ENCODE assay signal across 19 cellular contexts in genomic region chr10:48232717-48233447, GRCh38. TPM values are rescaled to one million over a fixed set of nuclear protein-coding genes. Genes with fewer than 3 reads are reported as not detected.
"Had no signal": no experiment of that assay in that cellular context is flagged by ENCODE, and none has a peak within 500 bp of the region (broad histone marks: within the 10 kb centered on the region; RNA-seq: fewer than 3 reads in every experiment).

No MANE protein-coding gene starts in this region.

- H3K36me3 Mint-ChIP-seq: naive thymus-derived CD8-positive, alpha-beta T cell; type B pancreatic cell had no signal

- H3K27me3 ChIP-seq: esophagus squamous epithelium, sigmoid colon, thyroid gland, uterus had no signal

- DNase-seq: esophagus squamous epithelium; foreskin fibroblast; left colon; mammary epithelial cell; mucosa of descending colon; naive thymus-derived CD8-positive, alpha-beta T cell; sigmoid colon; stimulated activated CD4-positive, alpha-beta T cell treated with anti-CD3 and anti-CD28 coated beads, Interleukin-2, amount 100 ng/mL, for 48 hours; stimulated activated naive CD8-positive, alpha-beta T cell treated with anti-CD3 and anti-CD28 coated beads, Interleukin-15, Interleukin-2, amounts not matched to agents 100 U/mL and 50 U/mL, for 24 hours; thyroid gland; uterus had no signal

- H3K27me3 Mint-ChIP-seq: type B pancreatic cell had no signal

- H3K27ac Mint-ChIP-seq: dendritic cell treated with granulocyte-macrophage colony-stimulating factor and Interleukin-4, amounts not matched to agents 40 ng/mL and 50 ng/mL, for 4 days; type B pancreatic cell had no signal

- H3K9me3 Mint-ChIP-seq: dendritic cell treated with granulocyte-macrophage colony-stimulating factor and Interleukin-4, amounts not matched to agents 40 ng/mL and 50 ng/mL, for 4 days; naive thymus-derived CD8-positive, alpha-beta T cell; type B pancreatic cell had no signal

- H3K4me3 Mint-ChIP-seq: dendritic cell treated with granulocyte-macrophage colony-stimulating factor and Interleukin-4, amounts not matched to agents 40 ng/mL and 50 ng/mL, for 4 days; naive thymus-derived CD8-positive, alpha-beta T cell; type B pancreatic cell had no signal

- H3K9me3 ChIP-seq: esophagus squamous epithelium, gastroesophageal sphincter, mucosa of descending colon, neutrophil, sigmoid colon, suprapubic skin, thyroid gland, uterus had no signal

- H3K36me3 ChIP-seq: esophagus squamous epithelium, gastroesophageal sphincter, neutrophil, sigmoid colon, suprapubic skin, thyroid gland, uterus had no signal

- ATAC-seq: gastroesophageal sphincter; left colon; mucosa of descending colon; naive thymus-derived CD8-positive, alpha-beta T cell; stimulated activated naive CD8-positive, alpha-beta T cell treated with anti-CD3 and anti-CD28 coated beads, Interleukin-15, Interleukin-2, amounts not matched to agents 100 U/mL and 50 U/mL, for 24 hours had no signal

- H3K27ac ChIP-seq: esophagus squamous epithelium, gastroesophageal sphincter, neutrophil, sigmoid colon, skin epidermis, suprapubic skin, thyroid gland, uterus had no signal

RNA-seq across cellular contexts. Expression of gene FRMPD2, which starts 41.6 kb away (rescaled TPM):
- total RNA-seq: esophagus squamous epithelium; naive thymus-derived CD8-positive, alpha-beta T cell; osteoblast; pulmonary artery endothelial cell; sigmoid colon had no signal
